14 cellular contexts compared by ENCODE assay signal in genomic region chr9:126373241-126373640, GRCh38.
A peak's percentile ranks its signal among the peaks of the same experiment; 100 is the strongest.
DNase-seq lines count a peak whose midpoint lies in the region; ATAC-seq and TF ChIP-seq lines count a peak whose summit lies in the region.
"Had no signal": no experiment of that assay in that cellular context is flagged by ENCODE, and none has a peak within 500 bp of the region (broad histone marks: within the 10 kb centered on the region; RNA-seq: fewer than 3 reads in every experiment).

No MANE protein-coding gene starts in this region.

- DNase-seq in EL = peak; percentile 68
- DNase-seq in NCI-H2029 treated with DMSO at 0.1 percent for 48 hours (lab: John Stamatoyannopoulos, UW) = peak; percentile 59
- DNase-seq in choroid plexus epithelial cell (ENCODE audit: low read depth) = peak; percentile 16
- no peak for DNase-seq in inferior parietal cortex (ENCODE audit: extremely low spot score)
- DNase-seq in SHP77 treated with DMSO at 0.1 percent for 48 hours (lab: John Stamatoyannopoulos, UW) = no peak
- no peak for DNase-seq in DMS 273 (lab: John Stamatoyannopoulos, UW; ENCODE audit: unreplicated experiment)
- DNase-seq: activated T-cell treated with anti-CD3 and anti-CD28 coated beads for 4 hours, heart right ventricle, KBM-7, NCI-H774, T1000 had no signal

- H3K36me3 ChIP-seq in neutrophil = no peaks in the 10 kb centered on the region

- no peaks in the 10 kb centered on the region for H3K9me3 ChIP-seq in neutrophil
- H3K9me3 ChIP-seq: heart right ventricle had no signal

- H3K27me3 ChIP-seq in neutrophil = no peaks in the 10 kb centered on the region
- H3K27me3 ChIP-seq: heart right ventricle had no signal

- TF ChIP-seq CTCF in choroid plexus epithelial cell (conservative IDR thresholded peaks at IDR 0.05; ENCODE audit: low read depth, low read length) = no peak
- no peak for TF ChIP-seq CTCF in neutrophil (IDR thresholded peaks at IDR 0.05)

- peaks cover 59 to 64% of the 10 kb centered on the region in 2 experiments for H3K4me1 ChIP-seq in neutrophil (ENCODE audit: control insufficient read depth in 1 of 2, insufficient read depth in 1 of 2, low read depth in 1 of 2, low read length in 1 of 2)

- peak overlapping the region; percentile 76 for H3K27ac ChIP-seq in neutrophil

- H3K4me3 ChIP-seq in choroid plexus epithelial cell (ENCODE audit: low read depth, low read length) = no peak overlapping the region
- peak overlapping the region in 1 of 2 experiments; percentile 26 for H3K4me3 ChIP-seq in neutrophil (ENCODE audit: low read depth in 1 of 2, low read length in 1 of 2)
- H3K4me3 ChIP-seq: heart right ventricle, skin epidermis had no signal

- ATAC-seq in HG03442 (IDR thresholded peaks at IDR 0.05; ENCODE audit: unreplicated experiment) = no peak

Comparison
In these comparisons a context has a peak if more than half of its experiments do, and no peak if none do; other contexts are left out.
1. DNase-seq: peak in EL (single experiment), NCI-H2029 treated with DMSO at 0.1 percent for 48 hours (single experiment) and choroid plexus epithelial cell (single experiment); none in inferior parietal cortex (single experiment), SHP77 treated with DMSO at 0.1 percent for 48 hours (single experiment) and DMS 273 (single experiment).